ENCODE assay signal across 12 cellular contexts in genomic region chr15:67458449-67458848, GRCh38.
"Had no signal": no experiment of that assay in that cellular context is flagged by ENCODE, and none has a peak within 500 bp of the region (broad histone marks: within the 10 kb centered on the region; RNA-seq: fewer than 3 reads in every experiment).

No MANE protein-coding gene starts in this region.

- H3K36me3 ChIP-seq: adrenal gland had no signal

- H3K4me1 ChIP-seq: adrenal gland had no signal

- ATAC-seq: activated CD4-positive, alpha-beta T cell treated with anti-CD3 and anti-CD28 coated beads for 36 hours; activated naive CD4-positive, alpha-beta T cell treated with anti-CD3 and anti-CD28 coated beads, Interleukin-2, amount 50 U/mL, for 72 hours; left ventricle myocardium superior; stimulated activated naive B cell treated with anti-CD40 and anti-IgM and Interleukin-4, amounts not matched to agents 10 μg/mL and 1 μg/mL and 100 μg/mL, for 72 hours; WTC11 had no signal

- H3K4me3 Mint-ChIP-seq: activated CD4-positive, alpha-beta T cell treated with anti-CD3 and anti-CD28 coated beads for 36 hours; stimulated activated naive B cell treated with anti-CD40 and anti-IgM and Interleukin-4, amounts not matched to agents 10 μg/mL and 1 μg/mL and 100 μg/mL, for 72 hours; WTC11 had no signal

- H3K36me3 Mint-ChIP-seq: activated naive CD4-positive, alpha-beta T cell treated with anti-CD3 and anti-CD28 coated beads, Interleukin-2, amount 50 U/mL, for 72 hours had no signal

- DNase-seq: activated CD4-positive, alpha-beta T cell treated with anti-CD3 and anti-CD28 coated beads for 36 hours; activated CD4-positive, alpha-beta T cell treated with anti-CD3 and anti-CD28 coated beads, Interleukin-2, amount 50 U/mL, for 48 hours; activated gamma-delta T cell treated with Interleukin-2 at 50 U/mL for 16 hours; adrenal gland; cerebellar nuclear complex; cortex of kidney; left ventricle myocardium superior; occipital lobe; posterior cingulate gyrus; stimulated activated naive B cell treated with anti-CD40 and anti-IgM and Interleukin-4, amounts not matched to agents 10 μg/mL and 1 μg/mL and 100 μg/mL, for 72 hours had no signal

- H3K4me3 ChIP-seq: adrenal gland had no signal

- H3K4me1 Mint-ChIP-seq: activated CD4-positive, alpha-beta T cell treated with anti-CD3 and anti-CD28 coated beads for 36 hours had no signal

- H3K9me3 Mint-ChIP-seq: activated naive CD4-positive, alpha-beta T cell treated with anti-CD3 and anti-CD28 coated beads, Interleukin-2, amount 50 U/mL, for 72 hours; stimulated activated naive B cell treated with anti-CD40 and anti-IgM and Interleukin-4, amounts not matched to agents 10 μg/mL and 1 μg/mL and 100 μg/mL, for 72 hours had no signal

- H3K27me3 ChIP-seq: adrenal gland had no signal

- H3K27ac ChIP-seq: adrenal gland had no signal

- H3K9me3 ChIP-seq: adrenal gland had no signal

- H3K27me3 Mint-ChIP-seq: activated CD4-positive, alpha-beta T cell treated with anti-CD3 and anti-CD28 coated beads for 36 hours; stimulated activated naive B cell treated with anti-CD40 and anti-IgM and Interleukin-4, amounts not matched to agents 10 μg/mL and 1 μg/mL and 100 μg/mL, for 72 hours had no signal

- H3K27ac Mint-ChIP-seq: activated CD4-positive, alpha-beta T cell treated with anti-CD3 and anti-CD28 coated beads for 36 hours; activated naive CD4-positive, alpha-beta T cell treated with anti-CD3 and anti-CD28 coated beads, Interleukin-2, amount 50 U/mL, for 72 hours; stimulated activated naive B cell treated with anti-CD40 and anti-IgM and Interleukin-4, amounts not matched to agents 10 μg/mL and 1 μg/mL and 100 μg/mL, for 72 hours; WTC11 had no signal
